Comparison of ENCODE assay signal across 20 cellular contexts in the genomic region with DNA sequence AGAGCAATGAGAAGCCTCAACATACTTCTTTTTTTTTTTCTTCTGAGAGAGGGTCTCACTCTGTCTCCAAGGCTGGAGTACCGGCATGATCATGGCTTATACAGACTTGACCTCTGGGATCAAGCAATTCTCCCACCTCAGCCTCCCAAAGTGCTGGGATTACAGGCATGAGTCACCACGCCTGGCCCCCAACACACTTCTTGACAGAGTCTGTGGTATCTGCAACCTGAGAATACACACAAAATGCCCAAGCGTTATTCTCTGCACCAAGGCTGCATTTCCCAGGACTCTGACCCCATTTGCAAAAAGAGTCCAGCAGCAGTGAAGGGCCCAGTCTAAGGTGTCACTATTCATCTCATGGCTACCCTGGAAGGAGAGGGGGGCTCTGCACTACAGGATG.
"Had no signal": no experiment of that assay in that cellular context is flagged by ENCODE, and none has a peak within 500 bp of the region (broad histone marks: within the 10 kb centered on the region; RNA-seq: fewer than 3 reads in every experiment).

No MANE protein-coding gene starts in this region.

- H3K27ac Mint-ChIP-seq: activated B cell treated with CpG ODN at 0.5 μM for 24 hours; activated CD8-positive, alpha-beta T cell treated with anti-CD3 and anti-CD28 coated beads for 36 hours; effector memory CD8-positive, alpha-beta T cell; natural killer cell; stimulated activated memory B cell treated with anti-CD40 and anti-IgM and Interleukin-4, amounts not matched to agents 10 μg/mL and 1 μg/mL and 100 μg/mL, for 72 hours had no signal

- H3K27me3 ChIP-seq: adrenal gland, esophagus squamous epithelium, sigmoid colon, spleen had no signal

- H3K4me3 ChIP-seq: adrenal gland, esophagus squamous epithelium, lower lobe of right lung, sigmoid colon, spleen had no signal

- H3K9me3 ChIP-seq: adrenal gland, esophagus squamous epithelium, lower lobe of right lung, sigmoid colon, spleen had no signal

- H3K9ac ChIP-seq: parathyroid adenoma had no signal

- H3K9me3 Mint-ChIP-seq: activated B cell treated with CpG ODN at 0.5 μM for 24 hours; activated T-cell treated with anti-CD3 and anti-CD28 coated beads, Interleukin-2, amount 50 U/mL, for 4 hours; effector memory CD8-positive, alpha-beta T cell; natural killer cell; stimulated activated memory B cell treated with anti-CD40 and anti-IgM and Interleukin-4, amounts not matched to agents 10 μg/mL and 1 μg/mL and 100 μg/mL, for 72 hours had no signal

- H2AFZ ChIP-seq: parathyroid adenoma had no signal

- DNase-seq: activated B cell treated with CpG ODN at 0.5 μM for 24 hours; activated CD4-positive, alpha-beta T cell treated with anti-CD3 and anti-CD28 coated beads for 48 hours; activated CD8-positive, alpha-beta T cell treated with anti-CD3 and anti-CD28 coated beads for 36 hours; activated naive CD4-positive, alpha-beta T cell treated with anti-CD3 and anti-CD28 coated beads, Interleukin-2, amount 50 U/mL, for 16 hours; activated T-cell treated with anti-CD3 and anti-CD28 coated beads, Interleukin-2, amount 50 U/mL, for 4 hours; adrenal gland; effector memory CD8-positive, alpha-beta T cell; esophagus squamous epithelium; foreskin melanocyte; glutamatergic neuron; hippocampal formation; islet precursor cell; left colon; lower lobe of right lung; natural killer cell; sigmoid colon; spleen; stimulated activated CD4-positive, alpha-beta T cell treated with anti-CD3 and anti-CD28 coated beads, Interleukin-4, amount 100 ng/mL, for 4 hours had no signal

- H3K79me2 ChIP-seq: parathyroid adenoma had no signal

- H3K27ac ChIP-seq: adrenal gland, esophagus squamous epithelium, lower lobe of right lung, parathyroid adenoma, sigmoid colon, spleen had no signal

- H3K27me3 Mint-ChIP-seq: activated CD8-positive, alpha-beta T cell treated with anti-CD3 and anti-CD28 coated beads for 36 hours had no signal

- H3K36me3 ChIP-seq: adrenal gland, esophagus squamous epithelium, lower lobe of right lung, sigmoid colon, spleen had no signal

- H3K36me3 Mint-ChIP-seq: natural killer cell; stimulated activated memory B cell treated with anti-CD40 and anti-IgM and Interleukin-4, amounts not matched to agents 10 μg/mL and 1 μg/mL and 100 μg/mL, for 72 hours had no signal

- ATAC-seq: activated CD8-positive, alpha-beta T cell treated with anti-CD3 and anti-CD28 coated beads for 36 hours; activated T-cell treated with anti-CD3 and anti-CD28 coated beads, Interleukin-2, amount 50 U/mL, for 4 hours; effector memory CD8-positive, alpha-beta T cell; left colon; lower lobe of right lung; natural killer cell; stimulated activated memory B cell treated with anti-CD40 and anti-IgM and Interleukin-4, amounts not matched to agents 10 μg/mL and 1 μg/mL and 100 μg/mL, for 72 hours had no signal

- H3K4me3 Mint-ChIP-seq: activated B cell treated with CpG ODN at 0.5 μM for 24 hours; activated CD8-positive, alpha-beta T cell treated with anti-CD3 and anti-CD28 coated beads for 36 hours; activated T-cell treated with anti-CD3 and anti-CD28 coated beads, Interleukin-2, amount 50 U/mL, for 4 hours; effector memory CD8-positive, alpha-beta T cell; natural killer cell; stimulated activated memory B cell treated with anti-CD40 and anti-IgM and Interleukin-4, amounts not matched to agents 10 μg/mL and 1 μg/mL and 100 μg/mL, for 72 hours had no signal

- H3K4me1 ChIP-seq: adrenal gland, esophagus squamous epithelium, lower lobe of right lung, parathyroid adenoma, sigmoid colon had no signal
